15 cellular contexts compared by ENCODE assay signal in the genomic region with DNA sequence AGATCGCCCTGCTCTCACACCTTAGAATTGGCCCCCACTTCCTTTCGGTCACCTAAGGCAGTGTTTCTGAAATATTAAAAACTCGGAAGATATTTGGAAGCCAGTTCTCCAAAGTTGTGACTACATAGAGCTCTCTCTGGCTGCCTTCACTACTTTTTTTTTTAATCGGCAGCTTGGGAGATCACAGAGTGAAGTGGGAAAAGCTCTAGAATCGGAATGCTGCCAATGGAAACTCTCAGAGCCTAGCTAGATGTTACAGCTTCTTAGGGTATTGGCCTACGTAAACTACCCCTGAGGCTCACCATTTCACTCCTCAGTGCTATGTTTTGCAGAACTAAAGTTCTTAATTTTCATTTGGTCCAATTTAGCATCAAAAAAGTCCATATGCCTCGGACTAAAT. TPM values are rescaled to one million over a fixed set of nuclear protein-coding genes. Genes with fewer than 3 reads are reported as not detected.
DNase-seq lines count a peak whose midpoint lies in the region; ATAC-seq and TF ChIP-seq lines count a peak whose summit lies in the region.
"Had no signal": no experiment of that assay in that cellular context is flagged by ENCODE, and none has a peak within 500 bp of the region (broad histone marks: within the 10 kb centered on the region; RNA-seq: fewer than 3 reads in every experiment).

No MANE protein-coding gene starts in this region.

- H4K8ac ChIP-seq in H9 (replicated peaks; ENCODE audit: insufficient read length, low read depth, low read length) = no peak overlapping the region

- H3K27me3 Mint-ChIP-seq in H9 (ENCODE audit: low read depth) = no peaks in the 10 kb centered on the region; the same call in 1 of the 2 replicates

- H3T11ph ChIP-seq in H9 (ENCODE audit: low read length) = no peak overlapping the region

- peak; percentile 52 for ATAC-seq in aorta (ENCODE audit: low FRiP score)
- no peak for ATAC-seq in GM21381 (IDR thresholded peaks at IDR 0.05; ENCODE audit: unreplicated experiment)
- ATAC-seq: A549, GM23338 had no signal

- H3K27me3 ChIP-seq in H9 (ENCODE audit: insufficient read depth, low read length) = no peaks in the 10 kb centered on the region
- H3K27me3 ChIP-seq in esophagus muscularis mucosa = no peaks in the 10 kb centered on the region
- no peaks in the 10 kb centered on the region for H3K27me3 ChIP-seq in right atrium auricular region
- H3K27me3 ChIP-seq in aorta (ENCODE audit: control insufficient read depth in 1 of 2, insufficient read depth in 2 of 2, low read length in 1 of 2) = no peaks in the 10 kb centered on the region
- H3K27me3 ChIP-seq: BLaER1 had no signal

- WGBS in H9 (ENCODE audit: extremely low coverage, insufficient read length, low lambda C conversion rate) = no CpG with 5 or more reads among the region's 7 CpGs
- WGBS in esophagus muscularis mucosa = 80% methylated on average over 7 of the region's 7 CpGs
- 24 to 34% methylated on average over 7 of the region's 7 CpGs for WGBS in aorta, 2 donors

- no peaks in the 10 kb centered on the region for H3K9me3 Mint-ChIP-seq in H9
- H3K9me3 Mint-ChIP-seq: CD8-positive, alpha-beta memory T cell; GM23338 had no signal

- H3K79me2 ChIP-seq in H9 (ENCODE audit: insufficient read depth, low read length) = no peaks in the 10 kb centered on the region

- no peak overlapping the region for H3K4me2 ChIP-seq in H9 (ENCODE audit: insufficient read depth, insufficient read length, low read length)
- H3K4me2 ChIP-seq: A549, BLaER1, GM23338 had no signal

- H3K18ac ChIP-seq in H9 (ENCODE audit: insufficient read length, low read depth, low read length) = no peak overlapping the region

- H3K27ac ChIP-seq in H9 (ENCODE audit: insufficient read length, low read depth, low read length) = peak overlapping the region; percentile 32
- no peak overlapping the region for H3K27ac ChIP-seq in esophagus muscularis mucosa (replicated peaks in 1 of 4)
- H3K27ac ChIP-seq in right atrium auricular region = no peak overlapping the region
- no peak overlapping the region for H3K27ac ChIP-seq in aorta (ENCODE audit: low read depth in 1 of 2, low read length in 2 of 2)
- H3K27ac ChIP-seq: A549, BLaER1 had no signal

- H3K4me1 ChIP-seq in H9 (ENCODE audit: insufficient read depth, low read length) (no peaks in the 10 kb centered on the region), esophagus muscularis mucosa (no peaks in the 10 kb centered on the region), right atrium auricular region (peaks cover 0 to 10% of the 10 kb centered on the region in 2 donors), aorta (ENCODE audit: control insufficient read depth in 1 of 2, insufficient read depth in 2 of 2, low read length in 2 of 2) (no peaks in the 10 kb centered on the region)

- H3K79me1 ChIP-seq in H9 (ENCODE audit: insufficient read depth, low read depth, low read length, poor library complexity, severe bottlenecking) = no peaks in the 10 kb centered on the region

- no peak overlapping the region for H2AK5ac ChIP-seq in H9 (ENCODE audit: insufficient read length, low read length)

- H3K56ac ChIP-seq in H9 (ENCODE audit: insufficient read length, low read depth, low read length) = no peak overlapping the region

- no peak overlapping the region for H3K14ac ChIP-seq in H9 (ENCODE audit: insufficient read depth, low read length)

- TF ChIP-seq CTCF in H9 (conservative IDR thresholded peaks at IDR 0.05) = no peak
- no peak for TF ChIP-seq CTCF in esophagus muscularis mucosa (IDR thresholded peaks at IDR 0.05)
- no peak for TF ChIP-seq CTCF in right atrium auricular region (IDR thresholded peaks at IDR 0.05)

- no peak overlapping the region for H2BK20ac ChIP-seq in H9 (ENCODE audit: low read depth, low read length, poor library complexity, severe bottlenecking)

- no peak overlapping the region for H2BK12ac ChIP-seq in H9 (ENCODE audit: insufficient read length, low read depth, low read length)

- DNase-seq in H9 = no peak
- DNase-seq in esophagus muscularis mucosa (ENCODE audit: extremely low spot score) = peak; percentile 17
- DNase-seq in right atrium auricular region (ENCODE audit: low spot score) = peak; percentile 30
- no peak for DNase-seq in aorta
- DNase-seq in NCI-H82 treated with DMSO at 0.1 percent for 48 hours (lab: John Stamatoyannopoulos, UW; ENCODE audit: unreplicated experiment) = no peak
- DNase-seq: Caco-2; CD8-positive, alpha-beta memory T cell; DND-41; GDM1; H7; IMR-90 had no signal

- no peak overlapping the region for H4K5ac ChIP-seq in H9 (ENCODE audit: insufficient read length, low read depth, low read length)

- H3K9ac ChIP-seq in H9 (ENCODE audit: extremely low read depth, insufficient read length, low read length) = no peak overlapping the region
- H3K9ac ChIP-seq: BLaER1 had no signal

- no peak overlapping the region for H2BK5ac ChIP-seq in H9 (ENCODE audit: insufficient read length, low read length)

- H3K4me3 ChIP-seq in esophagus muscularis mucosa = no peak overlapping the region
- no peak overlapping the region for H3K4me3 ChIP-seq in right atrium auricular region
- no peak overlapping the region for H3K4me3 ChIP-seq in aorta (ENCODE audit: low read length in 2 of 2)
- H3K4me3 ChIP-seq: A549, BLaER1, GM23338 had no signal

- H3K23ac ChIP-seq in H9 (ENCODE audit: insufficient read length, low read depth, low read length) = no peak overlapping the region

- no peaks in the 10 kb centered on the region for H3K23me2 ChIP-seq in H9 (ENCODE audit: insufficient read length, low read depth, low read length, poor library complexity, severe bottlenecking)

- H3K36me3 ChIP-seq in esophagus muscularis mucosa (peaks cover 0 to 3% (median 0%) of the 10 kb centered on the region in 4 donors), right atrium auricular region (no peaks in the 10 kb centered on the region), aorta (ENCODE audit: control insufficient read depth in 1 of 2, insufficient read depth in 2 of 2, low read length in 1 of 2) (no peaks in the 10 kb centered on the region)

- no peak overlapping the region for H3K27ac Mint-ChIP-seq in H9
- H3K27ac Mint-ChIP-seq: CD8-positive, alpha-beta memory T cell; GM23338 had no signal

- no peak overlapping the region for H2BK120ac ChIP-seq in H9 (ENCODE audit: low read depth, low read length, poor library complexity, severe bottlenecking)

- no peak for TF ChIP-seq EP300 in esophagus muscularis mucosa (IDR thresholded peaks at IDR 0.05)

- H3K36me3 Mint-ChIP-seq in H9 (ENCODE audit: insufficient read depth in 1 of 3, low read depth in 3 of 3) = peaks cover 0 to 4% (median 0%) of the 10 kb centered on the region in 3 experiments; a peak in 2 of 7 replicates

- H4K91ac ChIP-seq in H9 (ENCODE audit: insufficient read length, low read depth, low read length) = no peak overlapping the region

- H3K4me1 Mint-ChIP-seq in H9 = no peaks in the 10 kb centered on the region
- H3K4me1 Mint-ChIP-seq: GM23338 had no signal

- H2AFZ ChIP-seq in H9 (ENCODE audit: low read length) = no peak overlapping the region
- H2AFZ ChIP-seq: GM23338 had no signal

- H3K4ac ChIP-seq in H9 (ENCODE audit: low read depth, low read length) = no peak overlapping the region

- intact Hi-C loops in esophagus muscularis mucosa (cut with DNase I) (no loop called here), aorta (cut with DNase I) (no loop called here)

- no peaks in the 10 kb centered on the region for H4K20me1 ChIP-seq in H9 (ENCODE audit: control insufficient read depth, insufficient read depth, insufficient read length)
- H4K20me1 ChIP-seq: BLaER1 had no signal

- no peak for TF ChIP-seq POLR2A in esophagus muscularis mucosa (IDR thresholded peaks at IDR 0.05; ENCODE audit: low read depth)

- no peaks in the 10 kb centered on the region for H3K9me3 ChIP-seq in H9 (ENCODE audit: control insufficient read depth, low read depth, low read length)
- H3K9me3 ChIP-seq in esophagus muscularis mucosa = no peaks in the 10 kb centered on the region
- no peaks in the 10 kb centered on the region for H3K9me3 ChIP-seq in right atrium auricular region
- no peaks in the 10 kb centered on the region for H3K9me3 ChIP-seq in aorta (ENCODE audit: control insufficient read depth, low read length)
- H3K9me3 ChIP-seq: A549, Caco-2 had no signal

- no peak overlapping the region for H2BK15ac ChIP-seq in H9 (ENCODE audit: low read depth, low read length)

- no peak overlapping the region for H3K4me3 Mint-ChIP-seq in H9
- H3K4me3 Mint-ChIP-seq: CD8-positive, alpha-beta memory T cell; GM23338 had no signal

RNA-seq across cellular contexts. Expression of a gene that starts 14.6 kb away (rescaled TPM):
- total RNA-seq in H9 (2021) (18.4 and 20.5 TPM in 2 replicates), esophagus muscularis mucosa (100 to 1,000 TPM in 1 of 4 donors, 10 to 100 TPM in 3; 23.3 to 123 (median 29.9) TPM), right atrium auricular region (10 to 100 TPM; 26.6 to 27.3 TPM), aorta (10 to 100 TPM; 42.8 to 46.6 TPM)
- 10 to 100 TPM; 30.2 to 59.5 TPM for polyA plus RNA-seq in aorta

Comparison
In these comparisons a context has a peak if more than half of its experiments do, and no peak if none do; other contexts are left out.
1. DNase-seq: peak in esophagus muscularis mucosa (single experiment) and right atrium auricular region (single experiment); none in H9 (single experiment), aorta (0 of 2) and NCI-H82 treated with DMSO at 0.1 percent for 48 hours (single experiment).